In the genomic region with DNA sequence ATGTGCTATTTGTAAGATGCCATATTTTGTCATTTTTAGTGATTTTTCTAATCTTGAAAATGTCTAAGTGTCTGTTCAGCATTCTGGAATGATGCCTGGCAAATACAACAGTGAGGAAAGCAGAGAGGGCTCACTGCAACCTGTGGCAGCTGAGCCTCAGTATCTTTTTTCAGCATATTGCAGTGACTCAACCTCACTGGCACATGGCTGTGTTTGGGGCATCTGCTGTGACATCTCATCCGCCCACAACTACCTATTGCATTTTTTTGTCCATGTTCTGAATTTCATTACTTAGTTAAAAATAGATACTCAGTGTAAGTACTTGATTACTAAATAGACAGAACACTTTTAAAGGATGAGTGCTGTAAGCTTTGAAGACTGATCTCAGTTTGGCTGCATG, we compare ENCODE assay signal across 1 cellular context.
TF ChIP-seq lines count a peak whose summit lies in the region.

No MANE protein-coding gene starts in this region.

TF ChIP-seq in HEK293, 187 proteins besides CTCF, POLR2A, EP300 and RAD21 (continued from another document):
- TF ChIP-seq, protein P1, sequence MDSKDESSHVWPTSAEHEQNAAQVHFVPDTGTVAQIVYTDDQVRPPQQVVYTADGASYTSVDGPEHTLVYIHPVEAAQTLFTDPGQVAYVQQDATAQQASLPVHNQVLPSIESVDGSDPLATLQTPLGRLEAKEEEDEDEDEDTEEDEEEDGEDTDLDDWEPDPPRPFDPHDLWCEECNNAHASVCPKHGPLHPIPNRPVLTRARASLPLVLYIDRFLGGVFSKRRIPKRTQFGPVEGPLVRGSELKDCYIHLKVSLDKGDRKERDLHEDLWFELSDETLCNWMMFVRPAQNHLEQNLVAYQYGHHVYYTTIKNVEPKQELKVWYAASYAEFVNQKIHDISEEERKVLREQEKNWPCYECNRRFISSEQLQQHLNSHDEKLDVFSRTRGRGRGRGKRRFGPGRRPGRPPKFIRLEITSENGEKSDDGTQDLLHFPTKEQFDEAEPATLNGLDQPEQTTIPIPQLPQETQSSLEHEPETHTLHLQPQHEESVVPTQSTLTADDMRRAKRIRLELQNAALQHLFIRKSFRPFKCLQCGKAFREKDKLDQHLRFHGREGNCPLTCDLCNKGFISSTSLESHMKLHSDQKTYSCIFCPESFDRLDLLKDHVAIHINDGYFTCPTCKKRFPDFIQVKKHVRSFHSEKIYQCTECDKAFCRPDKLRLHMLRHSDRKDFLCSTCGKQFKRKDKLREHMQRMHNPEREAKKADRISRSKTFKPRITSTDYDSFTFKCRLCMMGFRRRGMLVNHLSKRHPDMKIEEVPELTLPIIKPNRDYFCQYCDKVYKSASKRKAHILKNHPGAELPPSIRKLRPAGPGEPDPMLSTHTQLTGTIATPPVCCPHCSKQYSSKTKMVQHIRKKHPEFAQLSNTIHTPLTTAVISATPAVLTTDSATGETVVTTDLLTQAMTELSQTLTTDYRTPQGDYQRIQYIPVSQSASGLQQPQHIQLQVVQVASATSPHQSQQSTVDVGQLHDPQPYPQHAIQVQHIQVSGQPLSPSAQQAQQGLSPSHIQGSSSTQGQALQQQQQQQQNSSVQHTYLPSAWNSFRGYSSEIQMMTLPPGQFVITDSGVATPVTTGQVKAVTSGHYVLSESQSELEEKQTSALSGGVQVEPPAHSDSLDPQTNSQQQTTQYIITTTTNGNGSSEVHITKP (tag by site-specific recombination; IDR thresholded peaks at IDR 0.05), result no peak
- no peak for TF ChIP-seq ZNF121 (tag by site-specific recombination; IDR thresholded peaks at IDR 0.05)
- no peak for TF ChIP-seq ZNF585B (tag by site-specific recombination; IDR thresholded peaks at IDR 0.05)
- TF ChIP-seq, protein P2, sequence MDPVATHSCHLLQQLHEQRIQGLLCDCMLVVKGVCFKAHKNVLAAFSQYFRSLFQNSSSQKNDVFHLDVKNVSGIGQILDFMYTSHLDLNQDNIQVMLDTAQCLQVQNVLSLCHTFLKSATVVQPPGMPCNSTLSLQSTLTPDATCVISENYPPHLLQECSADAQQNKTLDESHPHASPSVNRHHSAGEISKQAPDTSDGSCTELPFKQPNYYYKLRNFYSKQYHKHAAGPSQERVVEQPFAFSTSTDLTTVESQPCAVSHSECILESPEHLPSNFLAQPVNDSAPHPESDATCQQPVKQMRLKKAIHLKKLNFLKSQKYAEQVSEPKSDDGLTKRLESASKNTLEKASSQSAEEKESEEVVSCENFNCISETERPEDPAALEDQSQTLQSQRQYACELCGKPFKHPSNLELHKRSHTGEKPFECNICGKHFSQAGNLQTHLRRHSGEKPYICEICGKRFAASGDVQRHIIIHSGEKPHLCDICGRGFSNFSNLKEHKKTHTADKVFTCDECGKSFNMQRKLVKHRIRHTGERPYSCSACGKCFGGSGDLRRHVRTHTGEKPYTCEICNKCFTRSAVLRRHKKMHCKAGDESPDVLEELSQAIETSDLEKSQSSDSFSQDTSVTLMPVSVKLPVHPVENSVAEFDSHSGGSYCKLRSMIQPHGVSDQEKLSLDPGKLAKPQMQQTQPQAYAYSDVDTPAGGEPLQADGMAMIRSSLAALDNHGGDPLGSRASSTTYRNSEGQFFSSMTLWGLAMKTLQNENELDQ (tag by site-specific recombination; IDR thresholded peaks at IDR 0.05; ENCODE audit: low read depth), result no peak
- no peak for TF ChIP-seq OVOL3 (tag by site-specific recombination; IDR thresholded peaks at IDR 0.05)
- no peak for TF ChIP-seq SALL2 (tag by site-specific recombination; IDR thresholded peaks at IDR 0.05; ENCODE audit: borderline replicate concordance)
